ENCODE assay signal across 25 cellular contexts in genomic region chr16:795580-796229, GRCh38. TPM values are rescaled to one million over a fixed set of nuclear protein-coding genes. Genes with fewer than 3 reads are reported as not detected.
DNase-seq lines count a peak whose midpoint lies in the region; ATAC-seq, FAIRE-seq and TF ChIP-seq lines count a peak whose summit lies in the region.
"Had no signal": no experiment of that assay in that cellular context is flagged by ENCODE, and none has a peak within 500 bp of the region (broad histone marks: within the 10 kb centered on the region; RNA-seq: fewer than 3 reads in every experiment).

No MANE protein-coding gene starts in this region.

- peaks cover 7% of the 10 kb centered on the region for H3K36me3 Mint-ChIP-seq in neural crest cell (ENCODE audit: low read depth)
- H3K36me3 Mint-ChIP-seq: activated naive CD4-positive, alpha-beta T cell treated with anti-CD3 and anti-CD28 coated beads, Interleukin-2, amount 50 U/mL, for 24 hours had no signal

- H3K4me1 Mint-ChIP-seq in neural crest cell = no peaks in the 10 kb centered on the region
- H3K4me1 Mint-ChIP-seq: activated naive CD4-positive, alpha-beta T cell treated with anti-CD3 and anti-CD28 coated beads, Interleukin-2, amount 50 U/mL, for 24 hours had no signal

- POLR2A ChIA-PET in K562 (lab: Yijun Ruan, JAX) = interaction anchor here (1.2 to 1.3 kb wide), 2 partner anchors 11 to 14 kb away, joined by 4 read pairs; no protein-coding TSS in a partner anchor

- peaks cover 24% of the 10 kb centered on the region for H3K27me3 Mint-ChIP-seq in neural crest cell (ENCODE audit: low read depth)

- no peak for ATAC-seq in K562
- ATAC-seq: gastroesophageal sphincter; naive thymus-derived CD8-positive, alpha-beta T cell; sciatic nerve had no signal

- TF ChIP-seq POLR2A in K562 (conservative IDR thresholded peaks at IDR 0.05) = no peak; the same call in 1 of the 2 replicates

- peak; percentile 85 for DNase-seq in Caki2 (ENCODE audit: low read depth)
- DNase-seq in NCI-H2029 treated with DMSO at 0.1 percent for 48 hours (lab: John Stamatoyannopoulos, UW) = peak; percentile 15
- DNase-seq in K562 (ENCODE audit: extremely low read depth in 1 of 4, low spot score in 3 of 4) = peak in 2 of 4 experiments; percentile 21 to 39
- DNase-seq in neural crest cell (ENCODE audit: low read depth, low spot score) = no peak
- no peak for DNase-seq in NCI-H446 (lab: John Stamatoyannopoulos, UW)
- no peak for DNase-seq in NCI-H1694 (lab: John Stamatoyannopoulos, UW)
- DNase-seq in effector memory CD4-positive, alpha-beta T cell = no peak
- no peak for DNase-seq in H4 (ENCODE audit: low spot score)
- DNase-seq: CD8-positive, alpha-beta memory T cell; IMR-90; kidney glomerular epithelial cell; mesendoderm; MM.1S; naive thymus-derived CD8-positive, alpha-beta T cell; NCI-H345; T1000 had no signal

- H3K79me2 ChIP-seq in K562 (ENCODE audit: control insufficient read depth, insufficient read depth, low read length) = no peaks in the 10 kb centered on the region; the same call in 2 of the 3 replicates

- H3K27ac ChIP-seq in K562 (ENCODE audit: extremely low read depth, low read depth, low read length) = no peak overlapping the region
- H3K27ac ChIP-seq in effector memory CD4-positive, alpha-beta T cell (ENCODE audit: insufficient read depth, low read length, poor library complexity, severe bottlenecking) = no peak overlapping the region
- H3K27ac ChIP-seq: ascending aorta, esophagus muscularis mucosa, gastroesophageal sphincter, pancreas, thoracic aorta had no signal

- H3K4me2 ChIP-seq in K562 (ENCODE audit: insufficient read depth, low read length) = no peak overlapping the region

- H3K9ac ChIP-seq in K562 (ENCODE audit: insufficient read depth in 1 of 2, low read depth in 2 of 2, low read length in 2 of 2) = peak overlapping the region in 1 of 2 experiments; percentile 81; a peak in 2 of 4 replicates

- H3K9me3 ChIP-seq in K562 (replicated peaks; ENCODE audit: control insufficient read depth, insufficient read depth, low read depth, low read length) = no peaks in the 10 kb centered on the region
- H3K9me3 ChIP-seq in effector memory CD4-positive, alpha-beta T cell (ENCODE audit: control insufficient read depth, low read length) = no peaks in the 10 kb centered on the region
- H3K9me3 ChIP-seq: ascending aorta, esophagus muscularis mucosa, gastroesophageal sphincter, pancreas, thoracic aorta had no signal

- intact Hi-C loops in K562 (cut with micrococcal nuclease) = no loop called here

- TF ChIP-seq CTCF in K562 (IDR thresholded peaks at IDR 0.05 in 2 of 3, conservative IDR thresholded peaks at IDR 0.05 in 1 of 3; ENCODE audit: insufficient read depth in 2 of 3, low read depth in 1 of 3, low read length in 3 of 3) = no peak
- TF ChIP-seq CTCF in neural crest cell (conservative IDR thresholded peaks at IDR 0.05) = no peak

- WGBS in K562 (ENCODE audit: insufficient coverage, low coverage, missing lambda C conversion rate) = 68% methylated on average over 29 of the region's 33 CpGs

- H3K4me3 ChIP-seq in K562 = no peak overlapping the region
- H3K4me3 ChIP-seq in effector memory CD4-positive, alpha-beta T cell (ENCODE audit: insufficient read depth, low read depth, low read length, poor library complexity, severe bottlenecking) = no peak overlapping the region
- H3K4me3 ChIP-seq: ascending aorta, esophagus muscularis mucosa, gastroesophageal sphincter, pancreas, thoracic aorta had no signal

- H3K9me3 Mint-ChIP-seq in neural crest cell = no peaks in the 10 kb centered on the region
- H3K9me3 Mint-ChIP-seq: activated naive CD4-positive, alpha-beta T cell treated with anti-CD3 and anti-CD28 coated beads, Interleukin-2, amount 50 U/mL, for 24 hours had no signal

- H2AFZ ChIP-seq in K562 (ENCODE audit: low read depth, low read length) = no peak overlapping the region

- H3K4me1 ChIP-seq in K562 (replicated peaks in 1 of 2; ENCODE audit: control insufficient read depth in 2 of 2, insufficient read depth in 2 of 2, low read length in 2 of 2) = peaks cover 2 to 90% of the 10 kb centered on the region in 2 experiments; a peak in 3 of 5 replicates
- H3K4me1 ChIP-seq in effector memory CD4-positive, alpha-beta T cell (ENCODE audit: control insufficient read depth, insufficient read depth, low read length, poor library complexity, severe bottlenecking) = peaks cover 5% of the 10 kb centered on the region
- H3K4me1 ChIP-seq: ascending aorta, gastroesophageal sphincter, pancreas had no signal

- H3K9me1 ChIP-seq in K562 (ENCODE audit: control insufficient read depth, insufficient read depth, low read length) = no peaks in the 10 kb centered on the region

- peaks cover 54% of the 10 kb centered on the region; the same call in 2 of the 3 replicates for H3K36me3 ChIP-seq in K562 (ENCODE audit: control insufficient read depth, insufficient read depth, low read length)
- no peaks in the 10 kb centered on the region for H3K36me3 ChIP-seq in effector memory CD4-positive, alpha-beta T cell (ENCODE audit: control insufficient read depth, insufficient read depth, low read length)
- H3K36me3 ChIP-seq: ascending aorta, pancreas, thoracic aorta had no signal

- in situ Hi-C loops in Caki2 (cut with HindIII; ENCODE audit: low pct_unique_long_range_greater_than_20kb, low sequenced_read_pairs) (no loop called here), K562 (cut with MboI) (no loop called here)

- BruUV-seq in K562 (replicated peaks; lab: Mats Ljungman, UMichigan) = no TSS peak

- TF ChIP-seq EP300 in K562 (IDR thresholded peaks at IDR 0.05; ENCODE audit: low read length) = no peak

- FAIRE-seq in K562 (lab: Jason Lieb, UNC) = no peak
- FAIRE-seq: pancreas had no signal

- no peak for TF ChIP-seq RAD21 in K562 (CRISPR knock-in tag; conservative IDR thresholded peaks at IDR 0.05 in 1 of 2, IDR thresholded peaks at IDR 0.05 in 1 of 2)

- peaks cover 4% of the 10 kb centered on the region; the same call in 1 of the 2 replicates for H4K20me1 ChIP-seq in K562 (replicated peaks; ENCODE audit: control insufficient read depth, insufficient read depth, low read length)

- CTCF ChIA-PET in K562 (lab: Yijun Ruan, JAX; ENCODE audit: low intra/inter-chr PET ratio) = no interaction called here

- no peak overlapping the region for H3K27ac Mint-ChIP-seq in neural crest cell (ENCODE audit: unreplicated experiment)
- H3K27ac Mint-ChIP-seq: activated naive CD4-positive, alpha-beta T cell treated with anti-CD3 and anti-CD28 coated beads, Interleukin-2, amount 50 U/mL, for 24 hours; CD8-positive, alpha-beta memory T cell had no signal

- H3K4me3 Mint-ChIP-seq in neural crest cell = peak overlapping the region; percentile 61
- H3K4me3 Mint-ChIP-seq: activated naive CD4-positive, alpha-beta T cell treated with anti-CD3 and anti-CD28 coated beads, Interleukin-2, amount 50 U/mL, for 24 hours; CD8-positive, alpha-beta memory T cell; naive thymus-derived CD8-positive, alpha-beta T cell had no signal

- no peaks in the 10 kb centered on the region for H3K27me3 ChIP-seq in K562 (ENCODE audit: control insufficient read depth in 2 of 2, insufficient read depth in 2 of 2, low read length in 2 of 2)
- peaks cover 6% of the 10 kb centered on the region for H3K27me3 ChIP-seq in effector memory CD4-positive, alpha-beta T cell (replicated peaks; ENCODE audit: control insufficient read depth, insufficient read depth, low read length, poor library complexity, severe bottlenecking)

RNA-seq across cellular contexts. Expression of gene GNG13, which starts 4.8 kb away (rescaled TPM):
- not detected in 2 replicates for total RNA-seq in Caki2 (2014; rRNA removed; shearing (Covaris generic); ENCODE audit: low replicate concordance)
- total RNA-seq in K562 (2011; cell fraction: chromatin; rRNA removed; ENCODE audit: low replicate concordance) = not detected in 2 replicates
- total RNA-seq in K562 (2011; cell fraction: nucleolus; rRNA removed) = not detected in 2 replicates
- not detected in 2 replicates for total RNA-seq in K562 (2011; cell fraction: nucleoplasm; rRNA removed)
- total RNA-seq in K562 (2014; rRNA removed) = not detected in 2 replicates
- not detected in 2 replicates for total RNA-seq in K562 (2014; rRNA removed; fragmentation: Illumina TruSeq; extraction: Trizol)
- total RNA-seq in K562 (2015; rRNA removed; fragmentation: Illumina TruSeq; extraction: Trizol) = not detected in 2 replicates
- not detected in 2 replicates for total RNA-seq in K562 (2021)
- polyA plus RNA-seq in K562 (2011; rRNA removed) = not detected in 2 replicates
- not detected in 2 replicates for polyA plus RNA-seq in K562 (2011; cell fraction: cytosol; rRNA removed)
- not detected in 2 replicates for polyA plus RNA-seq in K562 (2011; cell fraction: nucleus; rRNA removed)
- polyA plus RNA-seq in K562 (2012) = 1.00 and 1.4 TPM in 2 replicates
- polyA plus RNA-seq in K562 (2014; fragmentation: Illumina TruSeq; extraction: Trizol) = not detected in 2 replicates
- polyA plus RNA-seq in K562 (2014; fragmentation: Nextera tagmentation; extraction: Ambion mirVana) = not detected
- not detected in 2 replicates for polyA plus RNA-seq in K562 (2014; rRNA removed)
- not detected in 2 replicates for polyA minus RNA-seq in K562 (2011; rRNA and poly(A)+ RNA removed)
- not detected in 2 replicates for polyA minus RNA-seq in K562 (2011; cell fraction: cytosol; rRNA and poly(A)+ RNA removed)
- not detected in 2 replicates for polyA minus RNA-seq in K562 (2011; cell fraction: nucleus; rRNA and poly(A)+ RNA removed)
- total RNA-seq in neural crest cell = not detected in 2 replicates
- not detected in 2 replicates for total RNA-seq in H4 (2014; rRNA removed; shearing (Covaris generic))
- total RNA-seq: ascending aorta; CD8-positive, alpha-beta memory T cell; cerebellum; esophagus muscularis mucosa; gastroesophageal sphincter; IMR-90; naive thymus-derived CD8-positive, alpha-beta T cell; pancreas; RPMI7951; sciatic nerve; thoracic aorta had no signal
- polyA plus RNA-seq: CD8-positive, alpha-beta memory T cell; IMR-90; naive thymus-derived CD8-positive, alpha-beta T cell; pancreas had no signal

RNA-seq across cellular contexts. Expression of gene CHTF18, which starts 7.3 kb away (rescaled TPM):
- 52.2 and 56.9 TPM in 2 replicates for total RNA-seq in Caki2 (2014; rRNA removed; shearing (Covaris generic); ENCODE audit: low replicate concordance)
- 53.1 and 261 TPM in 2 replicates for total RNA-seq in K562 (2011; cell fraction: chromatin; rRNA removed; ENCODE audit: low replicate concordance)
- total RNA-seq in K562 (2011; cell fraction: nucleolus; rRNA removed) = 207 and 214 TPM in 2 replicates
- total RNA-seq in K562 (2011; cell fraction: nucleoplasm; rRNA removed) = 88.6 and 90.7 TPM in 2 replicates
- total RNA-seq in K562 (2014; rRNA removed) (57.2 and 70.7 TPM in 2 replicates), K562 (2014; rRNA removed; fragmentation: Illumina TruSeq; extraction: Trizol) (2.7 and 4.4 TPM in 2 replicates), K562 (2015; rRNA removed; fragmentation: Illumina TruSeq; extraction: Trizol) (21.1 and 22.1 TPM in 2 replicates), K562 (2021) (121 and 123 TPM in 2 replicates), neural crest cell (156 and 169 TPM in 2 replicates)
- polyA plus RNA-seq in K562 (2011; rRNA removed) (17.0 and 32.6 TPM in 2 replicates), K562 (2014; fragmentation: Illumina TruSeq; extraction: Trizol) (5.1 and 23.0 TPM in 2 replicates), K562 (2014; fragmentation: Nextera tagmentation; extraction: Ambion mirVana) (1 to 10 TPM; 2.5 to 2.7 TPM), K562 (2014; rRNA removed) (91.5 and 93.4 TPM in 2 replicates)
- polyA plus RNA-seq in K562 (2011; cell fraction: cytosol; rRNA removed) = 23.3 and 65.2 TPM in 2 replicates
- polyA plus RNA-seq in K562 (2011; cell fraction: nucleus; rRNA removed) = 379 and 556 TPM in 2 replicates
- polyA plus RNA-seq in K562 (2012) = 65.7 and 81.8 TPM in 2 replicates
- polyA minus RNA-seq in K562 (2011; rRNA and poly(A)+ RNA removed) = 2.7 and 4.0 TPM in 2 replicates
- polyA minus RNA-seq in K562 (2011; cell fraction: cytosol; rRNA and poly(A)+ RNA removed) = 8.6 and 13.5 TPM in 2 replicates
- polyA minus RNA-seq in K562 (2011; cell fraction: nucleus; rRNA and poly(A)+ RNA removed) = 59.3 and 59.4 TPM in 2 replicates
- total RNA-seq in H4 (2014; rRNA removed; shearing (Covaris generic)) = 6.1 and 7.9 TPM in 2 replicates

RNA-seq across cellular contexts. Expression of gene RPUSD1, which starts 7.5 kb away (rescaled TPM):
- 50.0 and 75.0 TPM in 2 replicates for total RNA-seq in Caki2 (2014; rRNA removed; shearing (Covaris generic); ENCODE audit: low replicate concordance)
- total RNA-seq in K562 (2011; cell fraction: chromatin; rRNA removed; ENCODE audit: low replicate concordance) = 10.9 and 59.9 TPM in 2 replicates
- 59.0 and 69.6 TPM in 2 replicates for total RNA-seq in K562 (2011; cell fraction: nucleolus; rRNA removed)
- 21.1 and 25.7 TPM in 2 replicates for total RNA-seq in K562 (2011; cell fraction: nucleoplasm; rRNA removed)
- total RNA-seq in K562 (2014; rRNA removed) (50.7 and 67.3 TPM in 2 replicates), K562 (2014; rRNA removed; fragmentation: Illumina TruSeq; extraction: Trizol) (1.7 and 3.3 TPM in 2 replicates), K562 (2015; rRNA removed; fragmentation: Illumina TruSeq; extraction: Trizol) (22.7 and 27.2 TPM in 2 replicates), K562 (2021) (55.2 and 55.9 TPM in 2 replicates), neural crest cell (36.1 and 36.8 TPM in 2 replicates)
- polyA plus RNA-seq in K562 (2011; rRNA removed) (12.0 and 17.7 TPM in 2 replicates), K562 (2014; fragmentation: Illumina TruSeq; extraction: Trizol) (7.0 and 30.1 TPM in 2 replicates), K562 (2014; fragmentation: Nextera tagmentation; extraction: Ambion mirVana) (under 1 TPM; 0.45 to 0.98 TPM), K562 (2014; rRNA removed) (56.6 and 66.9 TPM in 2 replicates)
- polyA plus RNA-seq in K562 (2011; cell fraction: cytosol; rRNA removed) = 26.1 and 86.4 TPM in 2 replicates
- polyA plus RNA-seq in K562 (2011; cell fraction: nucleus; rRNA removed) = 56.1 and 93.4 TPM in 2 replicates
- polyA plus RNA-seq in K562 (2012) = 24.6 and 30.5 TPM in 2 replicates
- 3.8 and 4.8 TPM in 2 replicates for polyA minus RNA-seq in K562 (2011; rRNA and poly(A)+ RNA removed)
- 18.6 and 19.8 TPM in 2 replicates for polyA minus RNA-seq in K562 (2011; cell fraction: cytosol; rRNA and poly(A)+ RNA removed)
- polyA minus RNA-seq in K562 (2011; cell fraction: nucleus; rRNA and poly(A)+ RNA removed) = 30.8 and 34.1 TPM in 2 replicates
- total RNA-seq in H4 (2014; rRNA removed; shearing (Covaris generic)) = 18.6 and 19.6 TPM in 2 replicates

RNA-seq across cellular contexts. Expression of gene MSLN, which starts 35.2 kb away (rescaled TPM):
- total RNA-seq in Caki2 (2014; rRNA removed; shearing (Covaris generic); ENCODE audit: low replicate concordance) = not detected in 2 replicates
- not detected in 2 replicates for total RNA-seq in K562 (2011; cell fraction: chromatin; rRNA removed; ENCODE audit: low replicate concordance)
- not detected in 2 replicates for total RNA-seq in K562 (2011; cell fraction: nucleolus; rRNA removed)
- not detected in 2 replicates for total RNA-seq in K562 (2011; cell fraction: nucleoplasm; rRNA removed)
- total RNA-seq in K562 (2014; rRNA removed) (not detected in 2 replicates), K562 (2014; rRNA removed; fragmentation: Illumina TruSeq; extraction: Trizol) (not detected in 2 replicates), K562 (2015; rRNA removed; fragmentation: Illumina TruSeq; extraction: Trizol) (not detected in 2 replicates), K562 (2021) (0.22 TPM in 1 of 2 replicates, not detected in the other), neural crest cell (not detected in 2 replicates)
- polyA plus RNA-seq in K562 (2011; rRNA removed) (not detected in 2 replicates), K562 (2014; fragmentation: Illumina TruSeq; extraction: Trizol) (not detected in 2 replicates), K562 (2014; fragmentation: Nextera tagmentation; extraction: Ambion mirVana) (not detected), K562 (2014; rRNA removed) (not detected in 2 replicates)
- not detected in 2 replicates for polyA plus RNA-seq in K562 (2011; cell fraction: cytosol; rRNA removed)
- polyA plus RNA-seq in K562 (2011; cell fraction: nucleus; rRNA removed) = not detected in 2 replicates
- polyA plus RNA-seq in K562 (2012) = not detected in 2 replicates
- not detected in 2 replicates for polyA minus RNA-seq in K562 (2011; rRNA and poly(A)+ RNA removed)
- polyA minus RNA-seq in K562 (2011; cell fraction: cytosol; rRNA and poly(A)+ RNA removed) = 0.86 and 3.8 TPM in 2 replicates
- 0.22 and 0.40 TPM in 2 replicates for polyA minus RNA-seq in K562 (2011; cell fraction: nucleus; rRNA and poly(A)+ RNA removed)
- not detected in 2 replicates for total RNA-seq in H4 (2014; rRNA removed; shearing (Covaris generic))
- total RNA-seq: CD8-positive, alpha-beta memory T cell; cerebellum; IMR-90; naive thymus-derived CD8-positive, alpha-beta T cell; RPMI7951 had no signal
- polyA plus RNA-seq: CD8-positive, alpha-beta memory T cell; naive thymus-derived CD8-positive, alpha-beta T cell had no signal

RNA-seq across cellular contexts. Expression of gene CIAO3, which starts 54.9 kb away (rescaled TPM):
- total RNA-seq in Caki2 (2014; rRNA removed; shearing (Covaris generic); ENCODE audit: low replicate concordance) = 52.8 and 75.6 TPM in 2 replicates
- 110 and 324 TPM in 2 replicates for total RNA-seq in K562 (2011; cell fraction: chromatin; rRNA removed; ENCODE audit: low replicate concordance)
- 238 and 279 TPM in 2 replicates for total RNA-seq in K562 (2011; cell fraction: nucleolus; rRNA removed)
- 145 and 170 TPM in 2 replicates for total RNA-seq in K562 (2011; cell fraction: nucleoplasm; rRNA removed)
- 35.6 and 48.2 TPM in 2 replicates for total RNA-seq in K562 (2014; rRNA removed)
- total RNA-seq in K562 (2014; rRNA removed; fragmentation: Illumina TruSeq; extraction: Trizol) = 7.3 and 7.9 TPM in 2 replicates
- total RNA-seq in K562 (2015; rRNA removed; fragmentation: Illumina TruSeq; extraction: Trizol) = 18.6 and 20.5 TPM in 2 replicates
- 30.7 and 30.9 TPM in 2 replicates for total RNA-seq in K562 (2021)
- 18.5 and 30.5 TPM in 2 replicates for polyA plus RNA-seq in K562 (2011; rRNA removed)
- 24.1 and 25.8 TPM in 2 replicates for polyA plus RNA-seq in K562 (2011; cell fraction: cytosol; rRNA removed)
- 101 and 104 TPM in 2 replicates for polyA plus RNA-seq in K562 (2011; cell fraction: nucleus; rRNA removed)
- polyA plus RNA-seq in K562 (2012) = 22.4 and 34.2 TPM in 2 replicates
- polyA plus RNA-seq in K562 (2014; fragmentation: Illumina TruSeq; extraction: Trizol) = 17.1 and 18.7 TPM in 2 replicates
- polyA plus RNA-seq in K562 (2014; fragmentation: Nextera tagmentation; extraction: Ambion mirVana) = 1 to 10 TPM; 2.2 to 2.4 TPM
- polyA plus RNA-seq in K562 (2014; rRNA removed) = 31.0 and 38.2 TPM in 2 replicates
- 13.5 and 15.4 TPM in 2 replicates for polyA minus RNA-seq in K562 (2011; rRNA and poly(A)+ RNA removed)
- 9.9 and 14.8 TPM in 2 replicates for polyA minus RNA-seq in K562 (2011; cell fraction: cytosol; rRNA and poly(A)+ RNA removed)
- 52.0 and 78.0 TPM in 2 replicates for polyA minus RNA-seq in K562 (2011; cell fraction: nucleus; rRNA and poly(A)+ RNA removed)
- total RNA-seq in neural crest cell = 42.1 and 45.9 TPM in 2 replicates
- total RNA-seq in H4 (2014; rRNA removed; shearing (Covaris generic)) = 15.0 and 18.5 TPM in 2 replicates

Comparison
In these comparisons a context has a peak if more than half of its experiments do, and no peak if none do; other contexts are left out.
1. DNase-seq: peak in Caki2 (single experiment) and NCI-H2029 treated with DMSO at 0.1 percent for 48 hours (single experiment); none in neural crest cell (single experiment), NCI-H446 (0 of 2), NCI-H1694 (single experiment), effector memory CD4-positive, alpha-beta T cell (0 of 3) and H4 (single experiment).